ENCODE assay signal across 30 cellular contexts in the genomic region with DNA sequence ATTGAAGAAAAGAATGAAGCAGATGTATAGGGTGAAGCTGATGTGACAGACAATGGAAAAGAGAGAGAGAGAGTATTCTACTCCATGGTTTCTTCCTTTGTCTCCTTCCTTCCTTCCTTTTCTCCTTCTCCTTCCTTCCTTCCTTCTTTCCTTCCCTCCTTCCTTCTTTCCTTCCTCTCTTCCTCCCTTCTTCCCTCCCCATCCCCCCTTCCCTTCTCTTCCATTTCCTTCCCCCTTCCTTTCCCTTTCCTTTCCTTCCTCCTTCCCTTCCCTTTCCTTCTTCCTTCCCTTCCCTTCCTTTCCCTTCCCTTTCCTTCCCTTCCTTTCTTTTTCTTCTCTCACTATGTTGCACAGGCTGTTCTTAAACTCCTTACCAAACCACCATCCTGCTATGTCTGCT. TPM values are rescaled to one million over a fixed set of nuclear protein-coding genes. Genes with fewer than 3 reads are reported as not detected.
"Had no signal": no experiment of that assay in that cellular context is flagged by ENCODE, and none has a peak within 500 bp of the region (broad histone marks: within the 10 kb centered on the region; RNA-seq: fewer than 3 reads in every experiment).

No MANE protein-coding gene starts in this region.

- FAIRE-seq: urothelium cell line had no signal

- DNase-seq: stimulated activated CD4-positive, alpha-beta T cell treated with anti-CD3 and anti-CD28 coated beads, Interleukin-2, amount 100 ng/mL, for 48 hours; stimulated activated CD4-positive, alpha-beta T cell treated with anti-CD3 and anti-CD28 coated beads, Interleukin-4, amount 100 ng/mL, for 1 hour; stimulated activated CD4-positive, alpha-beta T cell treated with anti-CD3 and anti-CD28 coated beads, Interleukin-4, amount 100 ng/mL, for 24 hours; stimulated activated CD4-positive, alpha-beta T cell treated with anti-CD3 and anti-CD28 coated beads, Interleukin-4, amount 100 ng/mL, for 4 hours; stimulated activated CD8-positive, alpha-beta memory T cell treated with anti-CD3 and anti-CD28 coated beads, Interleukin-4, amount 100 ng/mL, for 48 hours; stimulated activated naive B cell treated with anti-CD40 and anti-IgM and Interleukin-4, amounts not matched to agents 10 μg/mL and 1 μg/mL and 100 μg/mL, for 72 hours; stimulated activated naive CD4-positive, alpha-beta T cell; stimulated activated naive CD4-positive, alpha-beta T cell treated with Interleukin-2 at 50 U/mL for 16 hours; stimulated activated naive CD8-positive, alpha-beta T cell treated with anti-CD3 and anti-CD28 coated beads, Interleukin-15, amount 100 ng/mL, for 72 hours; stimulated activated naive CD8-positive, alpha-beta T cell treated with anti-CD3 and anti-CD28 coated beads, Interleukin-15, Interleukin-2, amounts not matched to agents 100 U/mL and 50 U/mL, for 24 hours; stomach; substantia nigra; testis; thyroid gland; tibial artery; transverse colon; trophoblast cell; upper lobe of left lung; upper lobe of right lung; uterus had no signal

- H3K36me3 ChIP-seq: stomach, suprapubic skin, thoracic aorta, thyroid gland, tibial artery, tibial nerve, transverse colon, upper lobe of left lung, upper lobe of right lung, uterus, vagina had no signal

- H3K4me1 ChIP-seq: stomach, suprapubic skin, testis, thyroid gland, tibial artery, tibial nerve, transverse colon, upper lobe of left lung, upper lobe of right lung, uterus, vagina had no signal

- H3K9me3 ChIP-seq: testis, thoracic aorta, thyroid gland, upper lobe of right lung, uterus, vagina had no signal

- H3K4me3 ChIP-seq: stomach, suprapubic skin, testis, thoracic aorta, thyroid gland, tibial artery, tibial nerve, transverse colon, upper lobe of left lung, upper lobe of right lung, uterus, vagina had no signal

- H3K27me3 ChIP-seq: stomach, suprapubic skin, testis, thyroid gland, tibial artery, tibial nerve, transverse colon, upper lobe of left lung, upper lobe of right lung, uterus, vagina had no signal

- ATAC-seq: stimulated activated effector memory CD8-positive, alpha-beta T cell treated with anti-CD3 and anti-CD28 coated beads, Interleukin-12 subunit alpha, Interleukin-12 subunit beta, amount 100 ng/mL, for 72 hours; stimulated activated memory B cell treated with anti-CD40 and anti-IgM and Interleukin-4, amounts not matched to agents 10 μg/mL and 1 μg/mL and 100 μg/mL, for 72 hours; stimulated activated naive B cell treated with anti-CD40 and anti-IgM and Interleukin-4, amounts not matched to agents 10 μg/mL and 1 μg/mL and 100 μg/mL, for 72 hours; stimulated activated naive CD8-positive, alpha-beta T cell treated with anti-CD3 and anti-CD28 coated beads, Interleukin-15, amount 100 ng/mL, for 72 hours; stimulated activated naive CD8-positive, alpha-beta T cell treated with anti-CD3 and anti-CD28 coated beads, Interleukin-15, Interleukin-2, amounts not matched to agents 100 U/mL and 50 U/mL, for 24 hours; upper lobe of right lung had no signal

- H3K27ac ChIP-seq: stomach, suprapubic skin, testis, thoracic aorta, thyroid gland, tibial artery, tibial nerve, transverse colon, upper lobe of left lung, upper lobe of right lung, uterus, vagina had no signal

RNA-seq across cellular contexts. Expression of gene GPR139, which starts 55.7 kb away (rescaled TPM):
- total RNA-seq: stomach, subcutaneous adipose tissue, suprapubic skin, testis, thoracic aorta, thyroid gland, tibial nerve, transverse colon, upper lobe of left lung, upper lobe of right lung, ureter, urinary bladder, uterus, vagina had no signal
- polyA plus RNA-seq: stomach, urinary bladder had no signal
